Comparison of ENCODE assay signal across 17 cellular contexts in genomic region chr17:29216181-29216580, GRCh38.
"Had no signal": no experiment of that assay in that cellular context is flagged by ENCODE, and none has a peak within 500 bp of the region (broad histone marks: within the 10 kb centered on the region; RNA-seq: fewer than 3 reads in every experiment).

No MANE protein-coding gene starts in this region.

- H3K27ac Mint-ChIP-seq: immature natural killer cell; nephron progenitor cell; stimulated activated memory B cell treated with anti-CD40 and anti-IgM and Interleukin-4, amounts not matched to agents 10 μg/mL and 1 μg/mL and 100 μg/mL, for 72 hours; stimulated activated naive CD8-positive, alpha-beta T cell treated with anti-CD3 and anti-CD28 coated beads, Interleukin-15, Interleukin-2, amounts not matched to agents 100 ng/mL and 50 ng/mL, for 24 hours had no signal

- H3K27me3 Mint-ChIP-seq: stimulated activated naive CD8-positive, alpha-beta T cell treated with anti-CD3 and anti-CD28 coated beads, Interleukin-15, Interleukin-2, amounts not matched to agents 100 ng/mL and 50 ng/mL, for 24 hours had no signal

- H3K4me3 Mint-ChIP-seq: immature natural killer cell; nephron progenitor cell; stimulated activated memory B cell treated with anti-CD40 and anti-IgM and Interleukin-4, amounts not matched to agents 10 μg/mL and 1 μg/mL and 100 μg/mL, for 72 hours; stimulated activated naive CD8-positive, alpha-beta T cell treated with anti-CD3 and anti-CD28 coated beads, Interleukin-15, Interleukin-2, amounts not matched to agents 100 ng/mL and 50 ng/mL, for 24 hours had no signal

- H3K9me3 Mint-ChIP-seq: immature natural killer cell; naive thymus-derived CD4-positive, alpha-beta T cell; nephron progenitor cell; stimulated activated memory B cell treated with anti-CD40 and anti-IgM and Interleukin-4, amounts not matched to agents 10 μg/mL and 1 μg/mL and 100 μg/mL, for 72 hours; stimulated activated naive CD8-positive, alpha-beta T cell treated with anti-CD3 and anti-CD28 coated beads, Interleukin-15, Interleukin-2, amounts not matched to agents 100 ng/mL and 50 ng/mL, for 24 hours had no signal

- DNase-seq: colonic mucosa; effector CD8-positive, alpha-beta T cell; glutamatergic neuron; immature natural killer cell; naive thymus-derived CD4-positive, alpha-beta T cell; nephron progenitor cell; psoas muscle; retina; right lobe of liver; stimulated activated CD4-positive, alpha-beta T cell treated with anti-CD3 and anti-CD28 coated beads, Interleukin-4, amount 100 ng/mL, for 1 hour; tibial artery had no signal

- H3K27ac ChIP-seq: colonic mucosa, gastroesophageal sphincter, neutrophil, psoas muscle, right lobe of liver, tibial artery, upper lobe of left lung, vagina had no signal

- H3K36me3 Mint-ChIP-seq: immature natural killer cell; naive thymus-derived CD4-positive, alpha-beta T cell; stimulated activated memory B cell treated with anti-CD40 and anti-IgM and Interleukin-4, amounts not matched to agents 10 μg/mL and 1 μg/mL and 100 μg/mL, for 72 hours had no signal
